8 cellular contexts compared by ENCODE assay signal in the genomic region with DNA sequence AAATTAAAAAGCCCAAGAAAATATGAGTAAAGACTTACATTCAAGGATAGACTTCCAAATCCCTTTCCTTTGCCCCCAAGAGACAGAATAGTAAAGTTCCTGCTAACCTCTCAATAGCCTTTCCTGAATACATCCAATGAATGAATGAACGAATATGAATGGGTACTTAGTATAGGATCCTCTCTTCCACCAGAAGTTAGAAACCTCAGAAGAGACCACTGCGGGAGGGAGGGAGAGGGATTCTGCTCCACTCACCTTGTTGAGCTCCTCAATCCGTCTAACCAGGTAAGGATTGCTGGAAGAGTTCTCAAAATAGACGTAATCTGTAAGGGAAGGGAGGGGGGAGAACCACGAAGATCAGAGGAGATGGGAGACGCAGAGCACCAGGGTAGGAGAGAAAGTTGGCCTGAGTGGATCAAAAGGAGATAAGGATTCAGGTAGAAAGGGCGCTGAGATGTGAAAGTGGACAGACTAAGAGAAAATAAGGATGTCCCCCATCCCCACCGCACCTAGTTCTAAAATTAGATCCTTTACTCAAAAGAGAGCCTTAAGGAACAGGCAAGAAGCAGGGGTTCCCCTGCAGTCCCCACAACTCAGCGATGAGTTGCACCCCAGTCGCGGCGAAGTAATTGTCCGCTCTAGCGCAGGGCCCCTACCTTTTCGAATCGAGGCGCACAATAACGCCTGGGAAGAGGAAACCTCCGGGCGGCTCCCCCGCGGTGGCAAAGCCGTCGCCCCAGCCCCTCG. TPM values are rescaled to one million over a fixed set of nuclear protein-coding genes. Genes with fewer than 3 reads are reported as not detected.
DNase-seq lines count a peak whose midpoint lies in the region; ATAC-seq and TF ChIP-seq lines count a peak whose summit lies in the region.

No MANE protein-coding gene starts in this region.

- in situ Hi-C loops in GM13977 (cut with MboI; ENCODE audit: low pct_unique_long_range_greater_than_20kb, low sequenced_read_pairs, unreplicated experiment): no loop called here

- CTCF ChIA-PET in RWPE1 (lab: Yijun Ruan, JAX): interaction anchor here (0.6 to 1.2 kb wide), 2 partner anchors 58 to 118 kb away, joined by 3 to 4 read pairs; no protein-coding TSS in a partner anchor

- no peak for TF ChIP-seq POLR2A in prostate gland (IDR thresholded peaks at IDR 0.05)

- POLR2A ChIA-PET in RWPE1 (lab: Yijun Ruan, JAX; ENCODE audit: low non-redundant PET): interaction anchor here (0.6 to 2.3 kb wide), 3 partner anchors 9 to 785 kb away, joined by 8 to 24 read pairs (median 13); partner anchors contain the start of genes B3GAT3 and TUT1

- H3K27ac ChIP-seq in RWPE1 (peak overlapping the region; percentile 98), prostate gland (peak overlapping the region; percentile 91 to 93)

- WGBS in prostate gland: under 1% methylated on average over 25 of the region's 25 CpGs

- TF ChIP-seq CTCF in GM13977 (IDR thresholded peaks at IDR 0.05; ENCODE audit: extremely low read depth, insufficient read depth, missing control alignments) (no peak), RWPE1 (conservative IDR thresholded peaks at IDR 0.05; ENCODE audit: low read depth) (no peak), epithelial cell of proximal tubule (conservative IDR thresholded peaks at IDR 0.05; ENCODE audit: low read depth, low read length) (no peak), prostate gland (IDR thresholded peaks at IDR 0.05) (no peak)

- H3K4me3 ChIP-seq in epithelial cell of proximal tubule (ENCODE audit: low read depth, low read length) (peak overlapping the region; percentile 84), prostate gland (peak overlapping the region; percentile 64 to 89)

- no peak for ATAC-seq in GM18511 (IDR thresholded peaks at IDR 0.05; ENCODE audit: unreplicated experiment)

- DNase-seq in GM13977 (ENCODE audit: low spot score) (peak; percentile 39), RWPE1 (ENCODE audit: low spot score) (no peak), epithelial cell of proximal tubule (ENCODE audit: low read depth) (no peak), prostate gland (ENCODE audit: low spot score) (no peak), DMS79 treated with DMSO at 0.1 percent for 48 hours (lab: John Stamatoyannopoulos, UW) (no peak), NCI-H2029 (lab: John Stamatoyannopoulos, UW) (no peak), A172 (ENCODE audit: low spot score) (no peak)

- H3K9me3 ChIP-seq in prostate gland: no peaks in the 10 kb centered on the region

- H3K36me3 ChIP-seq in prostate gland: peaks cover 13 to 28% of the 10 kb centered on the region in 2 donors

- no peaks in the 10 kb centered on the region for H3K27me3 ChIP-seq in prostate gland (replicated peaks; ENCODE audit: insufficient read depth)

- peaks cover 9% of the 10 kb centered on the region for H3K4me1 ChIP-seq in prostate gland (replicated peaks)

- intact Hi-C loops in prostate gland (cut with DNase I): loop anchor here (5.0 kb wide), 1 partner anchor 107 kb away; the partner anchor contains the start of genes BSCL2 and GNG3

RNA-seq across cellular contexts. Expression of gene MTA2, which starts 1.1 kb away (rescaled TPM):
- total RNA-seq in epithelial cell of proximal tubule (109 and 153 TPM in 2 replicates), prostate gland (100 to 1,000 TPM in 1 of 2 donors, 10 to 100 TPM in 1; 96.5 to 110 TPM)
- 114 and 139 TPM in 2 replicates for total RNA-seq in A172 (2014; rRNA removed; shearing (Covaris generic))

RNA-seq across cellular contexts. Expression of gene TUT1, which starts 9.2 kb away (rescaled TPM):
- total RNA-seq in epithelial cell of proximal tubule (9.4 and 10.1 TPM in 2 replicates), prostate gland (10 to 100 TPM; 26.6 to 30.6 TPM)
- 7.9 and 9.6 TPM in 2 replicates for total RNA-seq in A172 (2014; rRNA removed; shearing (Covaris generic))

RNA-seq across cellular contexts. Expression of gene EML3, which starts 12.0 kb away (rescaled TPM):
- total RNA-seq in epithelial cell of proximal tubule: 29.7 and 31.8 TPM in 2 replicates
- total RNA-seq in prostate gland: 10 to 100 TPM; 50.2 to 80.1 TPM
- 16.0 and 19.5 TPM in 2 replicates for total RNA-seq in A172 (2014; rRNA removed; shearing (Covaris generic))

RNA-seq across cellular contexts. Expression of gene ROM1, which starts 12.5 kb away (rescaled TPM):
- total RNA-seq in epithelial cell of proximal tubule (1.2 and 1.4 TPM in 2 replicates), prostate gland (10 to 100 TPM in 1 of 2 donors, 1 to 10 TPM in 1; 8.0 to 12.7 TPM)
- 3.4 and 6.4 TPM in 2 replicates for total RNA-seq in A172 (2014; rRNA removed; shearing (Covaris generic))

RNA-seq across cellular contexts. Expression of gene B3GAT3, which starts 21.2 kb away (rescaled TPM):
- total RNA-seq in epithelial cell of proximal tubule (43.6 and 67.7 TPM in 2 replicates), prostate gland (10 to 100 TPM; 57.0 to 75.3 TPM)
- 58.9 and 67.7 TPM in 2 replicates for total RNA-seq in A172 (2014; rRNA removed; shearing (Covaris generic))
